In genomic region chr16:86604436-86605220, GRCh38 we compare ENCODE assay signal across 9 cellular contexts. TPM values are rescaled to one million over a fixed set of nuclear protein-coding genes. Genes with fewer than 3 reads are reported as not detected.
DNase-seq lines count a peak whose midpoint lies in the region; ATAC-seq and TF ChIP-seq lines count a peak whose summit lies in the region.
"Had no signal": no experiment of that assay in that cellular context is flagged by ENCODE, and none has a peak within 500 bp of the region (broad histone marks: within the 10 kb centered on the region; RNA-seq: fewer than 3 reads in every experiment).

No MANE protein-coding gene starts in this region.

- intact Hi-C loops in ascending aorta (cut with DNase I): no loop called here

- DNase-seq in T follicular helper cell (ENCODE audit: low read depth) (peak; percentile 34), ascending aorta (ENCODE audit: low spot score in 2 of 2) (peak in 1 of 2 donors; percentile 80), NCI-H1105 treated with DMSO at 0.1 percent for 48 hours (lab: John Stamatoyannopoulos, UW) (no peak), NCI-H748 treated with DMSO at 0.1 percent for 48 hours (lab: John Stamatoyannopoulos, UW) (no peak), NCI-H128 (lab: John Stamatoyannopoulos, UW; ENCODE audit: unreplicated experiment) (no peak)
- peak in 2 of 3 experiments; percentile 6 to 9 for DNase-seq in stimulated activated CD4-positive, alpha-beta T cell treated with anti-CD3 and anti-CD28 coated beads, TNF-alpha, amount 100 ng/mL, for 24 hours (ENCODE audit: low read depth in 3 of 3)
- DNase-seq: NCI-H2171 treated with DMSO at 0.1 percent for 48 hours had no signal

- H3K9me3 ChIP-seq in ascending aorta: no peaks in the 10 kb centered on the region

- TF ChIP-seq CTCF in ascending aorta (IDR thresholded peaks at IDR 0.05): no peak

- no peaks in the 10 kb centered on the region for H3K27me3 ChIP-seq in ascending aorta

- ATAC-seq in GM18861 (IDR thresholded peaks at IDR 0.05; ENCODE audit: unreplicated experiment): peak; percentile 62
- ATAC-seq in GM21515 (IDR thresholded peaks at IDR 0.05; ENCODE audit: unreplicated experiment): no peak

- H3K36me3 ChIP-seq in ascending aorta: no peaks in the 10 kb centered on the region

- peak overlapping the region; percentile 77 to 94 for H3K27ac ChIP-seq in ascending aorta

- peaks cover 4 to 34% of the 10 kb centered on the region in 2 donors for H3K4me1 ChIP-seq in ascending aorta

- H3K4me3 ChIP-seq in ascending aorta: peak overlapping the region; percentile 49 to 53

RNA-seq across cellular contexts. Expression of gene FOXL1, which starts 26.3 kb away (rescaled TPM):
- 35.7 TPM for total RNA-seq in ascending aorta

RNA-seq across cellular contexts. Expression of gene FOXC2, which starts 38.0 kb away (rescaled TPM):
- 57.2 TPM for total RNA-seq in ascending aorta

RNA-seq across cellular contexts. Expression of gene MTHFSD, which starts 49.6 kb away (rescaled TPM):
- total RNA-seq in ascending aorta: 44.1 TPM

Comparison
In these comparisons a context has a peak if more than half of its experiments do, and no peak if none do; other contexts are left out.
1. DNase-seq: peak in T follicular helper cell (single experiment) and stimulated activated CD4-positive, alpha-beta T cell treated with anti-CD3 and anti-CD28 coated beads, TNF-alpha, amount 100 ng/mL, for 24 hours (2 of 3); none in NCI-H1105 treated with DMSO at 0.1 percent for 48 hours (single experiment), NCI-H748 treated with DMSO at 0.1 percent for 48 hours (single experiment) and NCI-H128 (single experiment).